ENCODE assay signal across 8 cellular contexts in genomic region chr6:30067460-30068139, GRCh38. TPM values are rescaled to one million over a fixed set of nuclear protein-coding genes. Genes with fewer than 3 reads are reported as not detected.
DNase-seq lines count a peak whose midpoint lies in the region; ATAC-seq, FAIRE-seq and TF ChIP-seq lines count a peak whose summit lies in the region.

No MANE protein-coding gene starts in this region.

- BruUV-seq in Calu3 (replicated peaks; lab: Mats Ljungman, UMichigan): TSS peak; percentile 16

- DNase-seq in Calu3 (no peak), epithelial cell of esophagus (ENCODE audit: low read depth) (no peak), omental fat pad (ENCODE audit: low spot score) (peak; percentile 62), HT-29 (ENCODE audit: low spot score) (no peak), HTR-8/SVneo (ENCODE audit: insufficient read length, low spot score) (no peak)

- CTCF ChIA-PET in Calu3 (lab: Charles Lee): no interaction called here

- H3K27ac Mint-ChIP-seq in Calu3 (ENCODE audit: unreplicated experiment): peak overlapping the region; percentile 99

- H3K36me3 ChIP-seq in OCI-LY1 (ENCODE audit: insufficient read depth, low read length): peaks cover 19% of the 10 kb centered on the region; the same call in 1 of the 2 replicates

- no peaks in the 10 kb centered on the region for H3K9me2 ChIP-seq in OCI-LY1 (ENCODE audit: low read depth, low read length)

- H3K4me1 ChIP-seq in OCI-LY1 (ENCODE audit: insufficient read depth, low read length, severe bottlenecking): peaks cover 33% of the 10 kb centered on the region

- 0 out of 2 replicates have a peak overlapping the region, but pooled peaks have one; percentile 8 for H2AFZ ChIP-seq in OCI-LY1 (ENCODE audit: low read length)

- no peak for FAIRE-seq in HTR-8/SVneo (lab: Jason Lieb, UNC)

- peak overlapping the region; percentile 8 for H3K27ac ChIP-seq in OCI-LY1 (ENCODE audit: low read depth, low read length, poor library complexity, severe bottlenecking)

- no peaks in the 10 kb centered on the region for H3F3A ChIP-seq in OCI-LY1 (ENCODE audit: insufficient read depth, low read length)

- TF ChIP-seq CTCF in Calu3 (IDR thresholded peaks at IDR 0.05; ENCODE audit: unreplicated experiment) (no peak), OCI-LY1 (IDR thresholded peaks at IDR 0.05; ENCODE audit: low read length) (no peak), epithelial cell of esophagus (IDR thresholded peaks at IDR 0.05; ENCODE audit: insufficient read depth, low read depth, low read length, missing control alignments) (no peak), omental fat pad (IDR thresholded peaks at IDR 0.05) (no peak)

- peak overlapping the region; percentile 88 for H3K4me2 ChIP-seq in OCI-LY1 (ENCODE audit: low read length)

- intact Hi-C loops in Calu3 (cut with micrococcal nuclease; ENCODE audit: unreplicated experiment): loop anchor here (2.0 kb wide), 1 partner anchor 35 kb away; no protein-coding TSS in a partner anchor

- no peak for ATAC-seq in omental fat pad (ENCODE audit: low FRiP score)
- ATAC-seq in GM18511 (IDR thresholded peaks at IDR 0.05; ENCODE audit: unreplicated experiment): no peak
- no peak for ATAC-seq in GM18909 (IDR thresholded peaks at IDR 0.05; ENCODE audit: poor library complexity, unreplicated experiment)

- peaks cover 48% of the 10 kb centered on the region for H3K4me1 Mint-ChIP-seq in Calu3 (ENCODE audit: low read depth, unreplicated experiment)

- H3K4me3 ChIP-seq in OCI-LY1 (ENCODE audit: low read depth, low read length, poor library complexity, severe bottlenecking) (peak overlapping the region; percentile 90), epithelial cell of esophagus (ENCODE audit: low read length) (peak overlapping the region; percentile 94)

- H3K36me3 Mint-ChIP-seq in Calu3 (ENCODE audit: insufficient read depth, unreplicated experiment): peaks cover 45% of the 10 kb centered on the region

- H3K9me3 Mint-ChIP-seq in Calu3 (ENCODE audit: low read depth, unreplicated experiment): no peaks in the 10 kb centered on the region

- no peaks in the 10 kb centered on the region for H3K9me3 ChIP-seq in OCI-LY1 (ENCODE audit: low read length)

- H3K79me2 ChIP-seq in OCI-LY1 (ENCODE audit: insufficient read depth, low read length): peaks cover 7% of the 10 kb centered on the region; the same call in 1 of the 2 replicates

- H3K27me3 ChIP-seq in OCI-LY1 (ENCODE audit: insufficient read depth, low read length): no peaks in the 10 kb centered on the region

- peaks cover 15% of the 10 kb centered on the region for H3K27me3 Mint-ChIP-seq in Calu3 (ENCODE audit: unreplicated experiment)

- peak overlapping the region; percentile 82 for H3K4me3 Mint-ChIP-seq in Calu3 (ENCODE audit: low read depth, unreplicated experiment)

- H4K20me1 ChIP-seq in OCI-LY1 (ENCODE audit: insufficient read depth, low read length): no peaks in the 10 kb centered on the region

- H3K9ac ChIP-seq in OCI-LY1 (ENCODE audit: low read length): peak overlapping the region; percentile 74

RNA-seq across cellular contexts. Expression of gene PPP1R11, which starts 0.6 kb away (rescaled TPM):
- 72.8 and 75.2 TPM in 2 replicates for total RNA-seq in Calu3 (2022)
- total RNA-seq in omental fat pad: 10 to 100 TPM; 27.9 to 38.4 (median 30.7) TPM
- total RNA-seq in HT-29 (2014; rRNA removed; shearing (Covaris generic)): 44.2 and 49.3 TPM in 2 replicates

RNA-seq across cellular contexts. Expression of gene POLR1H, which starts 6.5 kb away (rescaled TPM):
- 25.1 and 25.2 TPM in 2 replicates for total RNA-seq in Calu3 (2022)
- total RNA-seq in omental fat pad: 10 to 100 TPM; 22.5 to 39.2 (median 24.9) TPM
- total RNA-seq in HT-29 (2014; rRNA removed; shearing (Covaris generic)): 31.1 and 45.0 TPM in 2 replicates

RNA-seq across cellular contexts. Expression of gene RNF39, which starts 8.0 kb away (rescaled TPM):
- 1.3 and 1.4 TPM in 2 replicates for total RNA-seq in Calu3 (2022)
- total RNA-seq in omental fat pad: 1 to 10 TPM in 1 of 4 donors, under 1 TPM in 3; 0.36 to 1.7 (median 0.71) TPM
- total RNA-seq in HT-29 (2014; rRNA removed; shearing (Covaris generic)): 3.8 and 6.5 TPM in 2 replicates

RNA-seq across cellular contexts. Expression of gene TRIM31, which starts 45.3 kb away (rescaled TPM):
- total RNA-seq in Calu3 (2022) (161 and 181 TPM in 2 replicates), omental fat pad (not detected)
- total RNA-seq in HT-29 (2014; rRNA removed; shearing (Covaris generic)): 112 and 119 TPM in 2 replicates
